In the genomic region with DNA sequence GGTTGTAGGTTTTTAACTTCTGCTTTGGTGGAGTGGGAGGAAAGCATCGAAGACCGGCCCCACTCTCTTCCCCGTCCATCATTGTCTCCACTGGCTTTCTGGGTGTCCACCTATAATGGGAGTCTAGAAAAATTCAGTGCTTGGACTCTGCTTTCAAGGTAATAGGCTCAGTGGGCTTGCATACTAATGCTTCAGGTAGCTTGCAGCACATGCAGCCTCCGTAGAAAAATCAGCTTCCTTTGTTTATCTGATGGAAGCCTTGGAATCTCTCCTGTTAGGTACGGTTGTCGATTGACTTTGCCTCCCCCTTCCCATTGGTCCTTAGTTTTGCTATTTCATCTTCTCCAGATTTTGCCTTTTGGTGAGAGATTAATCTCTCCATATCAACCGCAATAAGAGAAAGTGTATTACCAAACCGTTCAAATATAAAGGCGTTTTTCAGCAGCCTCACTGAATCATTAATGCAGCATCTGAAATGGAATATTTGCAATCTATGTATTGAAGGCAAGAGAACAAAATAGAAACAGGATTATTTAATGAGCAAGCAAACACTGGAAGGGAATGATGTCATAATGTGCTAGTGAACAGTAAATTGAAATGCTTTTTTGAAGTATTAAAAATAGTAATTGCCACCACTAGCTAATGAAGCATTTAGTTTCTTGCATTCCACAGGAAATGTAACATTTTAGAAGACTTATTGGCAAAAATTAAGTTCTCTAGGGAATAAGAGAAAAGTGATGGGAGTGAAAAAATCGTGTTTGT, we compare ENCODE assay signal across 8 cellular contexts. TPM values are rescaled to one million over a fixed set of nuclear protein-coding genes. Genes with fewer than 3 reads are reported as not detected.
A peak's percentile ranks its signal among the peaks of the same experiment; 100 is the strongest.
DNase-seq lines count a peak whose midpoint lies in the region; ATAC-seq and TF ChIP-seq lines count a peak whose summit lies in the region.

No MANE protein-coding gene starts in this region.

- peak overlapping the region; percentile 99 for H3K4me3 Mint-ChIP-seq in memory B cell

- H3K27ac ChIP-seq in brain microvascular endothelial cell (peak overlapping the region; percentile 87), aorta (ENCODE audit: low read depth in 1 of 2, low read length in 2 of 2) (peak overlapping the region in 1 of 2 donors; percentile 77)

- peaks cover 2% of the 10 kb centered on the region for H3K36me3 ChIP-seq in brain microvascular endothelial cell (replicated peaks)
- H3K36me3 ChIP-seq in aorta (ENCODE audit: control insufficient read depth in 1 of 2, insufficient read depth in 2 of 2, low read length in 1 of 2): no peaks in the 10 kb centered on the region

- in situ Hi-C loops in brain microvascular endothelial cell (cut with HindIII; ENCODE audit: low pct_ligation_motif_present, low sequenced_read_pairs): no loop called here

- H3K4me1 Mint-ChIP-seq in memory B cell: peaks cover 25% of the 10 kb centered on the region

- ATAC-seq in GM18502 (IDR thresholded peaks at IDR 0.05; ENCODE audit: poor library complexity, unreplicated experiment): peak; percentile 1
- ATAC-seq in memory B cell (ENCODE audit: low read depth): no peak
- ATAC-seq in aorta (ENCODE audit: low FRiP score): no peak
- ATAC-seq in HG03571 (IDR thresholded peaks at IDR 0.05; ENCODE audit: unreplicated experiment): no peak
- no peak for ATAC-seq in GM19397 (IDR thresholded peaks at IDR 0.05; ENCODE audit: unreplicated experiment)

- no peak for TF ChIP-seq CTCF in brain microvascular endothelial cell (IDR thresholded peaks at IDR 0.05; ENCODE audit: low read depth, low read length, missing control alignments)

- no peaks in the 10 kb centered on the region for H3K9me3 ChIP-seq in aorta (ENCODE audit: control insufficient read depth, low read length)

- peaks cover 3% of the 10 kb centered on the region in 2 donors for H3K4me1 ChIP-seq in aorta (ENCODE audit: control insufficient read depth in 1 of 2, insufficient read depth in 2 of 2, low read length in 2 of 2)

- intact Hi-C loops in aorta (cut with DNase I): loop anchor here (5.0 to 10.0 kb wide), 6 partner anchors 41 to 1581 kb away; partner anchors contain the start of genes AQP1 (in 1 of the 2), BBS9 (in 1 of the 2), FKBP9 (in 1 of the 2) and NT5C3A (in 1 of the 2)

- DNase-seq in Kasumi-1 (lab: John Stamatoyannopoulos, UW) (peak; percentile 61 to 64), brain microvascular endothelial cell (no peak), memory B cell (ENCODE audit: low spot score in 2 of 2) (no peak), aorta (no peak), NCI-H2196 (lab: John Stamatoyannopoulos, UW; ENCODE audit: unreplicated experiment) (no peak)

- WGBS in aorta, 2 donors: 5 to 7% methylated on average over 10 of the region's 10 CpGs

- no peaks in the 10 kb centered on the region for H3K27me3 ChIP-seq in brain microvascular endothelial cell (replicated peaks)
- no peaks in the 10 kb centered on the region for H3K27me3 ChIP-seq in aorta (ENCODE audit: control insufficient read depth in 1 of 2, insufficient read depth in 2 of 2, low read length in 1 of 2)

- H3K9me3 Mint-ChIP-seq in memory B cell: no peaks in the 10 kb centered on the region

- peak overlapping the region; percentile 87 for H3K4me3 ChIP-seq in brain microvascular endothelial cell (ENCODE audit: low read depth, low read length)
- H3K4me3 ChIP-seq in aorta (ENCODE audit: low read length in 2 of 2): peak overlapping the region; percentile 62 to 79

- peaks cover 11% of the 10 kb centered on the region for H3K36me3 Mint-ChIP-seq in memory B cell

- H3K27me3 Mint-ChIP-seq in memory B cell: no peaks in the 10 kb centered on the region

- H3K27ac Mint-ChIP-seq in memory B cell: peak overlapping the region; percentile 96

RNA-seq across cellular contexts. Expression of gene AVL9, which starts 0.9 kb away (rescaled TPM):
- 10 to 100 TPM; 35.8 to 37.5 TPM for total RNA-seq in aorta
- polyA plus RNA-seq in aorta: 10 to 100 TPM in 1 of 2 donors, 1 to 10 TPM in 1; 7.0 to 10.5 TPM

RNA-seq across cellular contexts. Expression of gene LSM5, which starts 6.1 kb away (rescaled TPM):
- total RNA-seq in aorta: 10 to 100 TPM; 21.1 to 29.3 TPM
- polyA plus RNA-seq in aorta: 100 to 1,000 TPM in 1 of 2 donors, 10 to 100 TPM in 1; 49.7 to 111 TPM

Comparison
In these comparisons a context has a peak if more than half of its experiments do, and no peak if none do; other contexts are left out.
1. DNase-seq: peak in Kasumi-1 (2 of 2); none in brain microvascular endothelial cell (single experiment), memory B cell (0 of 2), aorta (0 of 2) and NCI-H2196 (single experiment).